Comparison of ENCODE assay signal across 1 cellular context in the genomic region with DNA sequence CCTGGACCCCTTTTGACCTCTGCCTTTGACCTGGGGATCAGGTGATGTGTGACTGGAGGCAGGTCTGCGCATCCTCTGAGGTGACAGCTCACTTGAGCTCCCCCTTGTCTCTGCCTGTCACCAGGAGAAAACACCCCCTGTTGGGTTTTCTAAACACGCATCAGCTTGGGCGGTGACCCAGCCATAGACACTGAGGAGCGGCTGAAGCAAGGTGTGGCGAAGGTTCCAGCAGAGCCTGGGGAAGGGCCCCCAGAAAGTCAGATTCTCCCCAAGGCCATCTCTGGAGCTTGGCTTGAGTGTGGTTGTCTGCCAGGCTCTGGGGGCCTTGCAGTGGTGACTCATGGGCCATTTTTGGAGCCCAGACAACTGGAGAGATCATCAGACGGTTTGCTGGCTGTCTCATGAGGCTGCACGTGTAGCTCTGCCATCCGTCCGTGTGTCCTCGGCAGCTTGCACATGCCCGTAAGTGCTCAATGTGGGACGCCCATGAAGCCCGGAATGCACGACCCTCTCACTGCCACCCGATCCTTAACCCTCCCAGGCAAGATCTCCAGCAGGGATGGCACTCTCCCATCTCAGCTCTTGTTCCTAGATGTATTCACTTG.
TF ChIP-seq lines count a peak whose summit lies in the region.

No MANE protein-coding gene starts in this region.

TF ChIP-seq in SK-N-SH, 30 proteins besides CTCF, POLR2A, EP300 and RAD21:
- TF ChIP-seq TCF12 (IDR thresholded peaks at IDR 0.05) (0 out of 2 replicates have a peak, but pooled peaks have one; percentile 15), FOXM1 (IDR thresholded peaks at IDR 0.05; ENCODE audit: low read depth) (no peak), RCOR1 (IDR thresholded peaks at IDR 0.05; ENCODE audit: low read length) (no peak), FOSL2 (IDR thresholded peaks at IDR 0.05; ENCODE audit: borderline replicate concordance, low read depth) (peak; percentile 41; the same call in 1 of the 2 replicates)
- TF ChIP-seq, protein P1, sequence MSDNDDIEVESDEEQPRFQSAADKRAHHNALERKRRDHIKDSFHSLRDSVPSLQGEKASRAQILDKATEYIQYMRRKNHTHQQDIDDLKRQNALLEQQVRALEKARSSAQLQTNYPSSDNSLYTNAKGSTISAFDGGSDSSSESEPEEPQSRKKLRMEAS (IDR thresholded peaks at IDR 0.05; ENCODE audit: low read depth): peak; percentile 67; the same call in 1 of the 2 replicates
TF ChIP-seq in SK-N-SH: peak in this region for 3.
